Comparison of ENCODE assay signal across 2 cellular contexts in genomic region chr2:110424421-110424820, GRCh38. TPM values are rescaled to one million over a fixed set of nuclear protein-coding genes. Genes with fewer than 3 reads are reported as not detected.
"Had no signal": no experiment of that assay in that cellular context is flagged by ENCODE, and none has a peak within 500 bp of the region (broad histone marks: within the 10 kb centered on the region; RNA-seq: fewer than 3 reads in every experiment).

No MANE protein-coding gene starts in this region.

RNA-seq across cellular contexts. Expression of gene LIMS4, which starts 48.2 kb away (rescaled TPM):
- total RNA-seq: activated T-helper 1 cell treated with anti-CD3 and anti-CD28 coated beads, Interleukin-12 subunit alpha, Interleukin-12 subunit beta, Interleukin-2, Interleukin-4 antibody, amounts not matched to agents 30 ng/mL and 10 ng/mL and 1 ng/mL, durations not matched to agents 14 hours and 24 hours and 36 hours; activated T-helper 2 cell treated with anti-CD3 and anti-CD28 coated beads, Interferon-gamma antibody, Interleukin-2, Interleukin-4, amounts not matched to agents 10 μg/mL and 5 μg/mL and 100 μg/mL, durations not matched to agents 14 hours and 24 hours and 36 hours had no signal
